Comparison of ENCODE assay signal across 29 cellular contexts in the genomic region with DNA sequence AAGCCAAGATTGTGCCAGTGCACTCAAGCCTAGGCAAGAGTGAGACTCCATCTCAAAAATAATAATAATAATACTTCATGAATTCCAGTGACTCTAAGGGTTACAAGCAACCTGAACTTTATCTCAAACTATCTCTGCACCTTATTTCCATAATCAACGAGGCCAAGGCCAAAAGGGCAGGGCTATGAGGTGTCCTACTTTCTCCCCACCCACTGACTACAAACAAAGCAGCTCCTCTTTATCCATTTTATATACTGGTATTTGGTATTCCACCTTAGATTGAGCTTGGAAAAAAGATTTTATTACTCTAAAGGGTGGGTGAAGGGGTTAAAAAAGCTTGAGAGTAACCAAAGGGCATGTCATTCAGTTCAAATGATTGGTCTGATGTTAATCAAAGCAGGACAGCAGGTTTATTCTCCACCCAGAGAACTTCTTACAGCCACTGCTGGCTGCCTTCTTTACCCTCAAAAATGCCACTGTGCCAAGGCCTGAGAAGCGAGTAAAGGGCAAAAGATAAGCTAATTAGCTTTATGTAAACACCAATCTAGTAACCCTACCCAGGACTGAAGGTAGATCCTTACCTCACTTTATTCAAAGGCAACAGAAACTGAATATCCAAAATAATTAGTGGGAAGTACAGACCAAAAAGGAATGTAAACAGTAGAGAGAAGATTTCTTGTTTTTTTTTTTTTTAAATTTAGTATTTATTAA. TPM values are rescaled to one million over a fixed set of nuclear protein-coding genes. Genes with fewer than 3 reads are reported as not detected.
"Had no signal": no experiment of that assay in that cellular context is flagged by ENCODE, and none has a peak within 500 bp of the region (broad histone marks: within the 10 kb centered on the region; RNA-seq: fewer than 3 reads in every experiment).

No MANE protein-coding gene starts in this region.

- H3K4me1 Mint-ChIP-seq: immature natural killer cell had no signal

- H3K4me3 ChIP-seq: cardiac muscle cell, ovary, psoas muscle, right atrium auricular region, tibial artery had no signal

- H3K27ac ChIP-seq: cardiac muscle cell, neutrophil, ovary, psoas muscle, right atrium auricular region, tibial artery had no signal

- FAIRE-seq: urothelium cell line had no signal

- H3K4me3 Mint-ChIP-seq: activated CD4-positive, alpha-beta memory T cell treated with anti-CD3 and anti-CD28 coated beads for 36 hours; activated naive CD4-positive, alpha-beta T cell treated with anti-CD3 and anti-CD28 coated beads, Interleukin-2, amount 10 ng/mL, durations not matched to agents 7 days and 5 days; activated T-cell treated with anti-CD3 and anti-CD28 coated beads, Interleukin-2, amount 50 U/mL, for 72 hours; dendritic cell treated with granulocyte-macrophage colony-stimulating factor and Interleukin-4, amounts not matched to agents 40 ng/mL and 50 ng/mL, for 4 days; immature natural killer cell; naive thymus-derived CD8-positive, alpha-beta T cell had no signal

- DNase-seq: activated CD4-positive, alpha-beta memory T cell treated with anti-CD3 and anti-CD28 coated beads for 36 hours; activated CD4-positive, alpha-beta T cell treated with anti-CD3 and anti-CD28 coated beads for 48 hours; activated CD4-positive, CD25-positive, alpha-beta regulatory T cell; activated effector memory CD4-positive, alpha-beta T cell treated with anti-CD3 and anti-CD28 coated beads, Interleukin-2, amount 50 U/mL, for 16 hours; activated naive CD4-positive, alpha-beta T cell treated with anti-CD3 and anti-CD28 coated beads, Interleukin-2, amount 10 ng/mL, durations not matched to agents 7 days and 5 days; activated T-cell treated with anti-CD3 and anti-CD28 coated beads, Interleukin-2, amount 50 U/mL, for 72 hours; effector CD4-positive, alpha-beta T cell; erythroblast; foreskin fibroblast; immature natural killer cell; naive thymus-derived CD8-positive, alpha-beta T cell; ovary; psoas muscle; stimulated activated CD4-positive, alpha-beta T cell treated with anti-CD3 and anti-CD28 coated beads, Interleukin-12 subunit alpha, Interleukin-12 subunit beta, amount 100 ng/mL, for 4 hours; stimulated activated CD4-positive, alpha-beta T cell treated with anti-CD3 and anti-CD28 coated beads, Interleukin-4, amount 100 ng/mL, for 4 hours; stimulated activated naive CD8-positive, alpha-beta T cell treated with anti-CD3 and anti-CD28 coated beads, Interleukin-15, Interleukin-2, amounts not matched to agents 100 U/mL and 50 U/mL, for 24 hours; substantia nigra; T1000; tibial artery had no signal

- H3K9me3 ChIP-seq: neutrophil, ovary, psoas muscle, right atrium auricular region, tibial artery had no signal

- H3K36me3 ChIP-seq: cardiac muscle cell, neutrophil, ovary, right atrium auricular region, tibial artery had no signal

- H3K27ac Mint-ChIP-seq: activated CD4-positive, alpha-beta memory T cell treated with anti-CD3 and anti-CD28 coated beads for 36 hours; activated naive CD4-positive, alpha-beta T cell treated with anti-CD3 and anti-CD28 coated beads, Interleukin-2, amount 10 ng/mL, durations not matched to agents 7 days and 5 days; activated T-cell treated with anti-CD3 and anti-CD28 coated beads, Interleukin-2, amount 50 U/mL, for 72 hours; dendritic cell treated with granulocyte-macrophage colony-stimulating factor and Interleukin-4, amounts not matched to agents 40 ng/mL and 50 ng/mL, for 4 days; immature natural killer cell; naive thymus-derived CD8-positive, alpha-beta T cell had no signal

- H3K27me3 Mint-ChIP-seq: activated CD4-positive, alpha-beta memory T cell treated with anti-CD3 and anti-CD28 coated beads for 36 hours; activated naive CD4-positive, alpha-beta T cell treated with anti-CD3 and anti-CD28 coated beads, Interleukin-2, amount 10 ng/mL, durations not matched to agents 7 days and 5 days; dendritic cell treated with granulocyte-macrophage colony-stimulating factor and Interleukin-4, amounts not matched to agents 40 ng/mL and 50 ng/mL, for 4 days; naive thymus-derived CD8-positive, alpha-beta T cell had no signal

- H3K4me1 ChIP-seq: psoas muscle, right atrium auricular region, tibial artery had no signal

- ATAC-seq: activated T-cell treated with anti-CD3 and anti-CD28 coated beads, Interleukin-2, amount 50 U/mL, for 72 hours; naive thymus-derived CD8-positive, alpha-beta T cell; psoas muscle; stimulated activated naive CD8-positive, alpha-beta T cell treated with anti-CD3 and anti-CD28 coated beads, Interleukin-15, Interleukin-2, amounts not matched to agents 100 U/mL and 50 U/mL, for 24 hours had no signal

- H3K36me3 Mint-ChIP-seq: activated naive CD4-positive, alpha-beta T cell treated with anti-CD3 and anti-CD28 coated beads, Interleukin-2, amount 10 ng/mL, durations not matched to agents 7 days and 5 days had no signal

- H3K27me3 ChIP-seq: cardiac muscle cell, neutrophil, ovary, right atrium auricular region, tibial artery had no signal

- H3K9me3 Mint-ChIP-seq: activated CD4-positive, alpha-beta memory T cell treated with anti-CD3 and anti-CD28 coated beads for 36 hours; activated naive CD4-positive, alpha-beta T cell treated with anti-CD3 and anti-CD28 coated beads, Interleukin-2, amount 10 ng/mL, durations not matched to agents 7 days and 5 days; activated T-cell treated with anti-CD3 and anti-CD28 coated beads, Interleukin-2, amount 50 U/mL, for 72 hours; dendritic cell treated with granulocyte-macrophage colony-stimulating factor and Interleukin-4, amounts not matched to agents 40 ng/mL and 50 ng/mL, for 4 days; immature natural killer cell; naive thymus-derived CD8-positive, alpha-beta T cell had no signal

RNA-seq across cellular contexts. Expression of gene CXorf58, which starts 28.3 kb away (rescaled TPM):
- total RNA-seq: activated T-cell treated with anti-CD3 and anti-CD28 coated beads, Interleukin-2, amount 50 U/mL, for 72 hours; fibroblast of lung; glomerular endothelial cell; kidney epithelial cell; mesenteric fat pad; naive thymus-derived CD8-positive, alpha-beta T cell; right atrium auricular region; T-helper 1 cell treated with Interleukin-12 subunit alpha and Interleukin-12 subunit beta and Interleukin-4 antibody, amounts not matched to agents 30 ng/mL and 1 ng/mL, for 36 hours had no signal
- polyA plus RNA-seq: fibroblast of lung; immature natural killer cell; naive thymus-derived CD8-positive, alpha-beta T cell had no signal
